In the genomic region with DNA sequence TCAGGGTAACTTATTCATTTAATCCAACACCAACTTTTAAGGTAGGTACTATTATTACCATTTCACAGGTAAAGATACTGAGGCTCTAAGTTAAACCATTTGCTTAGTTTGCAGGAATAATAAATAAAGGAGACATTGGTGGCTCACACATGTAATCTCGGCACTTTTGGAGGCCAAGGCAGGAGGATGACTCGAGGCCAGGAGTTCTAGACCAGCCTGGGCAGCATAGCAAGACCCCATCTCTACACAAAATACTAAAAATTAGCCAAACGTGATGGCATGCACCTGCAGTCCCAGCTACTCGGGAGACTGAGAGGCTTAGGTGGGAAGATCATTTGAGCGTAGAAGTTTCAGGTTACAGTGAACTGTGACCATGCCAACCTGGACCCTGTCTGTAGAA, we compare ENCODE assay signal across 9 cellular contexts. TPM values are rescaled to one million over a fixed set of nuclear protein-coding genes. Genes with fewer than 3 reads are reported as not detected.
"Had no signal": no experiment of that assay in that cellular context is flagged by ENCODE, and none has a peak within 500 bp of the region (broad histone marks: within the 10 kb centered on the region; RNA-seq: fewer than 3 reads in every experiment).

No MANE protein-coding gene starts in this region.

- ATAC-seq: GM23338 had no signal

- DNase-seq: H9, HCEC 1CT, KG1 had no signal

- FAIRE-seq: H1, H54, HTR-8/SVneo had no signal

- H3K4me3 ChIP-seq: GM23338 had no signal

- H3K4me2 ChIP-seq: GM23338 had no signal

RNA-seq across cellular contexts. Expression of a gene that starts 37.7 kb away (rescaled TPM):
- total RNA-seq: GM23338, H1, H9, HT-29 had no signal
- polyA plus RNA-seq: GM23338, H1, IgD-negative memory B cell had no signal
